ENCODE assay signal across 8 cellular contexts in the genomic region with DNA sequence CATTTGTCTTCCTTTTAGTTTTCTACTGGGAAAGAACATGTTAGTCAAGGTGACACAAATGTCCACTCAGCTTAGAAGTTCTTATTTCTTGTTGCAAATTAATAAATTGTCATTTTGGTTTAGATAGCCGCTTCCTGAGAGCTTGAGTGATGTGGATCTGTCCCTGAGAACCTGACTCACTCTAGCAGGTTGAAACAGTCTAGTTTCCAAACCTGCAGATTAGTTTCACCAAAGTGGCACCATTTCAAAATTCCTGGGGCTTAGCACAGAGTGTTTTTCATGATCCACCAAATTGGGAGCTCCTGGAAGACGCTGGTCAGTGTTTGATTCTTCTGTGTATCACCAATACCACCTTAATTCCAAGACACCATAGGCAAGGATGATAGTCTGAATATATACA.
"Had no signal": no experiment of that assay in that cellular context is flagged by ENCODE, and none has a peak within 500 bp of the region (broad histone marks: within the 10 kb centered on the region; RNA-seq: fewer than 3 reads in every experiment).

No MANE protein-coding gene starts in this region.

- FAIRE-seq: H1, H54, HTR-8/SVneo, K562 had no signal

- DNase-seq: H9, HCEC 1CT, IMR-90 had no signal

- H3K4me3 ChIP-seq: GM23338, K562 had no signal

- ATAC-seq: GM23338, K562 had no signal
